In the genomic region with DNA sequence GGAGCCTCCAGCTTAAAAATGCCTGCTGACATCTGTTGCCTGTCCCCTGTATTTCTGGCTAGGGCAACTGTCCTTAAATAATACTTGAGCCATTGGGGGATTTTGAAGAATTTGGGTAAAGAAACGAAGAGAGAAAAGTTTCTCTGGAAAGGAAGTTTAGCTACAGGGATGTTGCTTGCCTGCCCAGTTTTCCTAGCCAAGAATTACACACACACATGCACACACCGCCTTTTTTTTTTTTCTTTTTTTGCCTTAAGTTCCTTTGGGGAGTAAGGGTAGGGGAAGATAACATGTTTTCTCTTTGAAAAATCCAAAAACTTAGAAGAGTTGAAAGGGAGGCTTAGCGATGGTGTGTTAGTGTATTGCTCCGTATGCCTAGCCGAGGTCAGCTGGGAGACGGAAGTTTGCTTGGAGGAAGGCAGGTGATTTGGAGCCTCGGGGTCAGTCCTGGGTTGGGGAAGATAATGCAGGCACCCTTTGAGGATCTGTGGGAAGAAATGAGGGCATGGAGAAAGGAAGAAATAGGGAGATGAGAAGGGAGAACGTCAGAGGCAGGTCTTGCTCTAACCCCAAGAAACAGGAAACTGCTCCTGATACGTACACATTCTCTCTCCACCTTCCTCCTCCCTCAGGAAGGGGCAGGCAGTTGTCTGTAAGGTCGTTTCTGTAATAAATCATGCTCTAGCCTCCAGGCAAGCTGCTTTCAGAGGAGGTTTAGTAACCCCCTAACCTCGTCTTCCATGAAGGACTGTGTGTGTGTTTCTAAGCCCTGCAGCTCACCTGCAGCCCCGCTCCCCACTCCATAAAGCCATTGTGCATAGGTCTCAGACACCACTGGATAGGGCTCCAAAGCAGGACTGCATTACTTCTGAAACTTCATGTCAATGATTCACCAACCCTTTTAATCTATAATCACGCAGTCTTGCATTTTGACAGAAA, we compare ENCODE assay signal across 8 cellular contexts. TPM values are rescaled to one million over a fixed set of nuclear protein-coding genes. Genes with fewer than 3 reads are reported as not detected.
DNase-seq lines count a peak whose midpoint lies in the region; ATAC-seq and FAIRE-seq lines count a peak whose summit lies in the region.

No MANE protein-coding gene starts in this region.

- H3K9me3 Mint-ChIP-seq in activated CD8-positive, alpha-beta T cell treated with anti-CD3 and anti-CD28 coated beads, Interleukin-2, amount 10 ng/mL, durations not matched to agents 7 days and 5 days (ENCODE audit: insufficient read depth), result no peaks in the 10 kb centered on the region
- no peaks in the 10 kb centered on the region for H3K9me3 Mint-ChIP-seq in stimulated activated naive CD8-positive, alpha-beta T cell treated with anti-CD3 and anti-CD28 coated beads, Interleukin-15, amount 100 ng/mL, for 72 hours

- DNase-seq in NCI-H1105 treated with DMSO at 0.1 percent for 48 hours (lab: John Stamatoyannopoulos, UW) (peak; percentile 10), NCI-H1105 (lab: John Stamatoyannopoulos, UW) (no peak), islet precursor cell (peak; percentile 87), mesenteric fat pad (ENCODE audit: low spot score) (no peak), NCI-H1930 (lab: John Stamatoyannopoulos, UW) (no peak), HTR-8/SVneo (ENCODE audit: insufficient read length, low spot score) (no peak)
- DNase-seq in activated CD8-positive, alpha-beta T cell treated with anti-CD3 and anti-CD28 coated beads, Interleukin-2, amount 10 ng/mL, durations not matched to agents 7 days and 5 days, result no peak
- no peak for DNase-seq in stimulated activated naive CD8-positive, alpha-beta T cell treated with anti-CD3 and anti-CD28 coated beads, Interleukin-15, amount 100 ng/mL, for 72 hours

- H3K27me3 Mint-ChIP-seq in activated CD8-positive, alpha-beta T cell treated with anti-CD3 and anti-CD28 coated beads, Interleukin-2, amount 10 ng/mL, durations not matched to agents 7 days and 5 days (ENCODE audit: low read depth), result no peaks in the 10 kb centered on the region
- no peaks in the 10 kb centered on the region for H3K27me3 Mint-ChIP-seq in stimulated activated naive CD8-positive, alpha-beta T cell treated with anti-CD3 and anti-CD28 coated beads, Interleukin-15, amount 100 ng/mL, for 72 hours

- CTCF ChIA-PET in activated CD8-positive, alpha-beta T cell treated with anti-CD3 and anti-CD28 coated beads, Interleukin-2, amount 10 ng/mL, durations not matched to agents 7 days and 5 days (lab: Charles Lee), result interaction anchor here (0.6 to 6.1 kb wide), 44 partner anchors 7 to 615 kb away, joined by 3 to 192 read pairs (median 4); a partner anchor contains a TSS

- H3K4me3 Mint-ChIP-seq in activated CD8-positive, alpha-beta T cell treated with anti-CD3 and anti-CD28 coated beads, Interleukin-2, amount 10 ng/mL, durations not matched to agents 7 days and 5 days, result peak overlapping the region; percentile 26
- peak overlapping the region; percentile 61 to 85 for H3K4me3 Mint-ChIP-seq in stimulated activated naive CD8-positive, alpha-beta T cell treated with anti-CD3 and anti-CD28 coated beads, Interleukin-15, amount 100 ng/mL, for 72 hours

- no peak for ATAC-seq in activated CD8-positive, alpha-beta T cell treated with anti-CD3 and anti-CD28 coated beads, Interleukin-2, amount 10 ng/mL, durations not matched to agents 7 days and 5 days
- ATAC-seq in stimulated activated naive CD8-positive, alpha-beta T cell treated with anti-CD3 and anti-CD28 coated beads, Interleukin-15, amount 100 ng/mL, for 72 hours, result no peak

- H3K4me1 Mint-ChIP-seq in activated CD8-positive, alpha-beta T cell treated with anti-CD3 and anti-CD28 coated beads, Interleukin-2, amount 10 ng/mL, durations not matched to agents 7 days and 5 days (ENCODE audit: low read depth), result peaks cover 62% of the 10 kb centered on the region
- H3K4me1 Mint-ChIP-seq in stimulated activated naive CD8-positive, alpha-beta T cell treated with anti-CD3 and anti-CD28 coated beads, Interleukin-15, amount 100 ng/mL, for 72 hours, result peaks cover 83% of the 10 kb centered on the region

- POLR2A ChIA-PET in activated CD8-positive, alpha-beta T cell treated with anti-CD3 and anti-CD28 coated beads, Interleukin-2, amount 10 ng/mL, durations not matched to agents 7 days and 5 days (lab: Charles Lee), result interaction anchor here (1.0 kb wide), 1 partner anchor 354 kb away, joined by 5 read pairs; no protein-coding TSS in a partner anchor

- no peaks in the 10 kb centered on the region for H3K36me3 Mint-ChIP-seq in activated CD8-positive, alpha-beta T cell treated with anti-CD3 and anti-CD28 coated beads, Interleukin-2, amount 10 ng/mL, durations not matched to agents 7 days and 5 days (ENCODE audit: low read depth)

- no peak for FAIRE-seq in HTR-8/SVneo (lab: Jason Lieb, UNC)

- peak overlapping the region; percentile 51 for H3K27ac Mint-ChIP-seq in activated CD8-positive, alpha-beta T cell treated with anti-CD3 and anti-CD28 coated beads, Interleukin-2, amount 10 ng/mL, durations not matched to agents 7 days and 5 days
- peak overlapping the region in 1 of 2 donors; percentile 59 for H3K27ac Mint-ChIP-seq in stimulated activated naive CD8-positive, alpha-beta T cell treated with anti-CD3 and anti-CD28 coated beads, Interleukin-15, amount 100 ng/mL, for 72 hours

RNA-seq across cellular contexts. Expression of a gene that starts 10.5 kb away (rescaled TPM):
- 1 to 10 TPM; 8.1 to 8.3 TPM for total RNA-seq in activated CD8-positive, alpha-beta T cell treated with anti-CD3 and anti-CD28 coated beads, Interleukin-2, amount 10 ng/mL, durations not matched to agents 7 days and 5 days
- 41.9 TPM for total RNA-seq in mesenteric fat pad

Comparison
In these comparisons a context has a peak if more than half of its experiments do, and no peak if none do; other contexts are left out.
1. DNase-seq: peak in NCI-H1105 treated with DMSO at 0.1 percent for 48 hours (single experiment) and islet precursor cell (single experiment); none in NCI-H1105 (single experiment), activated CD8-positive, alpha-beta T cell treated with anti-CD3 and anti-CD28 coated beads, Interleukin-2, amount 10 ng/mL, durations not matched to agents 7 days and 5 days (single experiment), stimulated activated naive CD8-positive, alpha-beta T cell treated with anti-CD3 and anti-CD28 coated beads, Interleukin-15, amount 100 ng/mL, for 72 hours (0 of 2), mesenteric fat pad (single experiment), NCI-H1930 (0 of 2) and HTR-8/SVneo (single experiment).